In genomic region chr2:120556908-120557307, GRCh38 we compare ENCODE assay signal across 19 cellular contexts.
"Had no signal": no experiment of that assay in that cellular context is flagged by ENCODE, and none has a peak within 500 bp of the region (broad histone marks: within the 10 kb centered on the region; RNA-seq: fewer than 3 reads in every experiment).

No MANE protein-coding gene starts in this region.

- H3K36me3 ChIP-seq: thyroid gland had no signal

- H3K27ac Mint-ChIP-seq: activated CD4-positive, alpha-beta T cell treated with anti-CD3 and anti-CD28 coated beads, Interleukin-2, amount 10 ng/mL, durations not matched to agents 7 days and 5 days; activated naive CD4-positive, alpha-beta T cell treated with anti-CD3 and anti-CD28 coated beads, Interleukin-2, amount 10 ng/mL, durations not matched to agents 7 days and 5 days; activated naive CD8-positive, alpha-beta T cell treated with anti-CD3 and anti-CD28 coated beads, Interleukin-2, amount 50 U/mL, for 24 hours; stimulated activated naive B cell treated with anti-CD40 and anti-IgM and Interleukin-4, amounts not matched to agents 10 μg/mL and 1 μg/mL and 100 μg/mL, for 72 hours had no signal

- H3K9me3 Mint-ChIP-seq: activated CD4-positive, alpha-beta T cell treated with anti-CD3 and anti-CD28 coated beads, Interleukin-2, amount 10 ng/mL, durations not matched to agents 7 days and 5 days; activated naive CD4-positive, alpha-beta T cell treated with anti-CD3 and anti-CD28 coated beads, Interleukin-2, amount 10 ng/mL, durations not matched to agents 7 days and 5 days; activated naive CD8-positive, alpha-beta T cell treated with anti-CD3 and anti-CD28 coated beads, Interleukin-2, amount 50 U/mL, for 24 hours; activated T-cell treated with anti-CD3 and anti-CD28 coated beads, Interleukin-2, amount 50 U/mL, for 4 hours; stimulated activated naive B cell treated with anti-CD40 and anti-IgM and Interleukin-4, amounts not matched to agents 10 μg/mL and 1 μg/mL and 100 μg/mL, for 72 hours had no signal

- H3K4me3 Mint-ChIP-seq: activated CD4-positive, alpha-beta T cell treated with anti-CD3 and anti-CD28 coated beads, Interleukin-2, amount 10 ng/mL, durations not matched to agents 7 days and 5 days; activated naive CD4-positive, alpha-beta T cell treated with anti-CD3 and anti-CD28 coated beads, Interleukin-2, amount 10 ng/mL, durations not matched to agents 7 days and 5 days; activated naive CD8-positive, alpha-beta T cell treated with anti-CD3 and anti-CD28 coated beads, Interleukin-2, amount 50 U/mL, for 24 hours; activated T-cell treated with anti-CD3 and anti-CD28 coated beads, Interleukin-2, amount 50 U/mL, for 4 hours; stimulated activated naive B cell treated with anti-CD40 and anti-IgM and Interleukin-4, amounts not matched to agents 10 μg/mL and 1 μg/mL and 100 μg/mL, for 72 hours had no signal

- H3K27me3 ChIP-seq: thyroid gland had no signal

- H3K9me3 ChIP-seq: thyroid gland had no signal

- H3K4me3 ChIP-seq: coronary artery, thyroid gland had no signal

- H3K27ac ChIP-seq: coronary artery, thyroid gland had no signal

- ATAC-seq: activated CD4-positive, CD25-positive, alpha-beta regulatory T cell treated with anti-CD3 and anti-CD28 coated beads, Interleukin-2, amount 50 U/mL, for 24 hours; activated naive CD8-positive, alpha-beta T cell treated with anti-CD3 and anti-CD28 coated beads, Interleukin-2, amount 50 U/mL, for 24 hours; activated T-cell treated with anti-CD3 and anti-CD28 coated beads, Interleukin-2, amount 50 U/mL, for 4 hours; left lobe of liver; stimulated activated naive B cell treated with anti-CD40 and anti-IgM and Interleukin-4, amounts not matched to agents 10 μg/mL and 1 μg/mL and 100 μg/mL, for 72 hours had no signal

- FAIRE-seq: frontal cortex, kidney had no signal

- H3K36me3 Mint-ChIP-seq: activated naive CD4-positive, alpha-beta T cell treated with anti-CD3 and anti-CD28 coated beads, Interleukin-2, amount 10 ng/mL, durations not matched to agents 7 days and 5 days; stimulated activated naive B cell treated with anti-CD40 and anti-IgM and Interleukin-4, amounts not matched to agents 10 μg/mL and 1 μg/mL and 100 μg/mL, for 72 hours had no signal

- H3K4me1 Mint-ChIP-seq: activated naive CD4-positive, alpha-beta T cell treated with anti-CD3 and anti-CD28 coated beads, Interleukin-2, amount 10 ng/mL, durations not matched to agents 7 days and 5 days; activated naive CD8-positive, alpha-beta T cell treated with anti-CD3 and anti-CD28 coated beads, Interleukin-2, amount 50 U/mL, for 24 hours had no signal

- DNase-seq: activated CD4-positive, alpha-beta T cell treated with anti-CD3 and anti-CD28 coated beads, Interleukin-2, amount 10 ng/mL, durations not matched to agents 7 days and 5 days; activated CD8-positive, alpha-beta memory T cell treated with anti-CD3 and anti-CD28 coated beads, Interleukin-2, amount 50 U/mL, for 4 hours; activated effector memory CD4-positive, alpha-beta T cell treated with Interleukin-2 at 50 U/mL for 16 hours; activated naive CD4-positive, alpha-beta T cell treated with anti-CD3 and anti-CD28 coated beads, Interleukin-2, amount 10 ng/mL, durations not matched to agents 7 days and 5 days; activated naive CD8-positive, alpha-beta T cell treated with anti-CD3 and anti-CD28 coated beads, Interleukin-2, amount 50 U/mL, for 24 hours; activated T-cell treated with anti-CD3 and anti-CD28 coated beads, Interleukin-2, amount 50 U/mL, for 4 hours; aorta; erythroblast; head of caudate nucleus; kidney; occipital lobe; retina; stimulated activated naive B cell treated with anti-CD40 and anti-IgM and Interleukin-4, amounts not matched to agents 10 μg/mL and 1 μg/mL and 100 μg/mL, for 72 hours; T1000; thyroid gland had no signal
